Comparison of ENCODE assay signal across 6 cellular contexts in genomic region chr10:83942410-83942809, GRCh38.
"Had no signal": no experiment of that assay in that cellular context is flagged by ENCODE, and none has a peak within 500 bp of the region (broad histone marks: within the 10 kb centered on the region; RNA-seq: fewer than 3 reads in every experiment).

No MANE protein-coding gene starts in this region.

- DNase-seq: H9, HCEC 1CT, KBM-7 had no signal

- H3K4me1 Mint-ChIP-seq: IgD-negative memory B cell had no signal

- H3K4me3 Mint-ChIP-seq: GM23338, H9, IgD-negative memory B cell had no signal

- H3K4me3 ChIP-seq: GM23338 had no signal

- H3K27ac ChIP-seq: KMS-11 had no signal

- ATAC-seq: GM23338 had no signal

- H3K9me3 Mint-ChIP-seq: GM23338, H9, IgD-negative memory B cell had no signal
